20 cellular contexts compared by ENCODE assay signal in the genomic region with DNA sequence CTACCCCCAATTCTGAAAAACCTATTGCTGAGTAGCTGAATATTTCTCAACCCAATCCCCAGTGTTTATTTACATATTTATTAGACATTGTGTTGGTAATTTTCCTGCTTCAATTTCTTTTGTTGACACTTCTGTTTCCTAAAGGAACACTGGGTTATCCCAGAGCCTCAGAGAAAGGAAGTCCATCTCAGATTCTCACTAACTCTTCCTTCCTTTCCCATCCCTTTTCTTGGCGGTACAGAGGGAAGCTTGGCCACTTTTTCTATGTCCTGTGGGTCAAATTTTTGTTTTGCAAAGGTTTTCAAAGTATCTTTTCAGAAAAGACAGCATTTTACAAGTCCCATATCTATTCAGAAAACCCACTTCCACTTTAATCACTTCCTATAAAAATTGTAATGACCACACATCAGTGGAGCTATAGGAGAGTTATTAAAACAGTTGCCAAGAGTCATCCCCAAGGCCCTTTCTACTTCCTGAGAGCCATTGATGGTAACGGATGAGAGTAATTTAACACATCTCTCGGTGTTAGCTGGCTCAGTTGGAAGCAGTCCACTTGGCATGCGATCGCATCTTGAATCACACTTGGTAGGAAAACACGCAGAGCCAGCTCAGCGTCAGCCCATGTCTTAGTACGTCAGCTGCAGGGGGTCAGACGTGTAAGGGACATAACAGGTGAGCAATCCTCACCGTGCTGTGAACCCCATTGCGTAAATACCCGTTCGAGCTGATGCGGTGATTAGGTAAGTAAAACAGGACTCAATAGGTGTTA.
DNase-seq lines count a peak whose midpoint lies in the region; ATAC-seq and TF ChIP-seq lines count a peak whose summit lies in the region.
"Had no signal": no experiment of that assay in that cellular context is flagged by ENCODE, and none has a peak within 500 bp of the region (broad histone marks: within the 10 kb centered on the region; RNA-seq: fewer than 3 reads in every experiment).

No MANE protein-coding gene starts in this region.

- peak overlapping the region; percentile 36 for H3K27ac Mint-ChIP-seq in MCF 10A (ENCODE audit: low read depth, unreplicated experiment)
- H3K27ac Mint-ChIP-seq in endothelial cell (ENCODE audit: unreplicated experiment), result peak overlapping the region; percentile 39
- H3K27ac Mint-ChIP-seq: B cell, CD14-positive monocyte, H9, HFFc6 had no signal

- H3K9me3 ChIP-seq in breast epithelium (no peaks in the 10 kb centered on the region), tibial nerve (peaks cover 0 to 3% (median 0%) of the 10 kb centered on the region in 4 donors)
- H3K9me3 ChIP-seq: SJSA1 had no signal

- H3K4me1 Mint-ChIP-seq in MCF 10A (ENCODE audit: insufficient read depth, unreplicated experiment), result peaks cover 40% of the 10 kb centered on the region
- H3K4me1 Mint-ChIP-seq in endothelial cell (ENCODE audit: unreplicated experiment), result peaks cover 48% of the 10 kb centered on the region
- H3K4me1 Mint-ChIP-seq: B cell, CD14-positive monocyte had no signal

- DNase-seq in MCF 10A (ENCODE audit: unreplicated experiment), result peak; percentile 98
- DNase-seq in breast epithelium (ENCODE audit: low spot score in 2 of 2), result no peak
- peak; percentile 44 for DNase-seq in RWPE1 (ENCODE audit: low spot score)
- no peak for DNase-seq in endothelial cell (ENCODE audit: low spot score)
- peak; percentile 12 to 40 for DNase-seq in tibial nerve (ENCODE audit: low spot score in 2 of 2)
- no peak for DNase-seq in KG1 (lab: John Stamatoyannopoulos, UW)
- DNase-seq: H9; HFFc6; NCI-H1417 treated with DMSO at 0.1 percent for 48 hours; NCI-H187; NCI-H510A; NK-92 treated with Interleukin-12 subunit alpha and Interleukin-12 subunit beta, amount 100 ng/mL, for 24 hours had no signal

- H3K4me3 ChIP-seq in breast epithelium (no peak overlapping the region), tibial nerve (no peak overlapping the region)
- H3K4me3 ChIP-seq: K562, SJSA1 had no signal

- POLR2A ChIA-PET in MCF 10A (lab: Yijun Ruan, JAX), result interaction anchor here (0.7 to 3.1 kb wide), 8 partner anchors 9 to 293 kb away, joined by 3 to 17 read pairs (median 3); a partner anchor contains a TSS
- POLR2A ChIA-PET in RWPE1 (lab: Yijun Ruan, JAX; ENCODE audit: low non-redundant PET), result no interaction called here

- TF ChIP-seq CTCF in MCF 10A (IDR thresholded peaks at IDR 0.05; ENCODE audit: unreplicated experiment) (no peak), breast epithelium (IDR thresholded peaks at IDR 0.05) (no peak), RWPE1 (conservative IDR thresholded peaks at IDR 0.05; ENCODE audit: low read depth) (no peak), endothelial cell (IDR thresholded peaks at IDR 0.05; ENCODE audit: unreplicated experiment) (no peak), tibial nerve (IDR thresholded peaks at IDR 0.05) (no peak)

- TF ChIP-seq POLR2A in breast epithelium (IDR thresholded peaks at IDR 0.05) (no peak), tibial nerve (IDR thresholded peaks at IDR 0.05) (no peak)

- no peaks in the 10 kb centered on the region for H3K36me3 ChIP-seq in breast epithelium
- H3K36me3 ChIP-seq in tibial nerve, result no peaks in the 10 kb centered on the region
- H3K36me3 ChIP-seq: SJSA1 had no signal

- BruUV-seq in MCF 10A (replicated peaks; lab: Mats Ljungman, UMichigan), result no TSS peak

- H3K9me3 Mint-ChIP-seq in MCF 10A (ENCODE audit: unreplicated experiment) (no peaks in the 10 kb centered on the region), endothelial cell (ENCODE audit: unreplicated experiment) (peaks cover 4% of the 10 kb centered on the region)

- ATAC-seq in GM21526 (IDR thresholded peaks at IDR 0.05; ENCODE audit: low FRiP score, unreplicated experiment) (no peak), HG02759 (IDR thresholded peaks at IDR 0.05; ENCODE audit: unreplicated experiment) (no peak)
- ATAC-seq: HepG2, K562, Right ventricle myocardium inferior had no signal

- intact Hi-C loops in MCF 10A (cut with micrococcal nuclease) (loop anchor here (2.0 kb wide), 1 partner anchor 154 kb away; no protein-coding TSS in a partner anchor), breast epithelium (cut with DNase I; ENCODE audit: low total_unique reads) (no loop called here)

- H3K27ac ChIP-seq in breast epithelium, result no peak overlapping the region
- no peak overlapping the region for H3K27ac ChIP-seq in RWPE1
- no peak overlapping the region for H3K27ac ChIP-seq in tibial nerve
- H3K27ac ChIP-seq: SJSA1 had no signal

- H3K4me1 ChIP-seq in breast epithelium, result no peaks in the 10 kb centered on the region
- no peaks in the 10 kb centered on the region for H3K4me1 ChIP-seq in tibial nerve
- H3K4me1 ChIP-seq: SJSA1 had no signal

- CTCF ChIA-PET in MCF 10A (lab: Yijun Ruan, JAX) (interaction anchor here (0.5 to 1.0 kb wide), 6 partner anchors 18 to 357 kb away, joined by 3 to 5 read pairs (median 3); no protein-coding TSS in a partner anchor), RWPE1 (lab: Yijun Ruan, JAX) (interaction anchor here (0.9 kb wide), 1 partner anchor 737 kb away, joined by 3 read pairs; no protein-coding TSS in a partner anchor)

- H3K36me3 Mint-ChIP-seq in MCF 10A (ENCODE audit: insufficient read depth, unreplicated experiment) (no peaks in the 10 kb centered on the region), endothelial cell (ENCODE audit: low read depth, unreplicated experiment) (peaks cover 4% of the 10 kb centered on the region)
- H3K36me3 Mint-ChIP-seq: CD14-positive monocyte had no signal

- H3K4me3 Mint-ChIP-seq in MCF 10A (ENCODE audit: unreplicated experiment) (no peak overlapping the region), endothelial cell (ENCODE audit: unreplicated experiment) (no peak overlapping the region)
- H3K4me3 Mint-ChIP-seq: B cell, CD14-positive monocyte, H9, HFFc6 had no signal

- no peaks in the 10 kb centered on the region for H3K27me3 Mint-ChIP-seq in MCF 10A (ENCODE audit: insufficient read depth, unreplicated experiment)
- H3K27me3 Mint-ChIP-seq in endothelial cell (ENCODE audit: unreplicated experiment), result peaks cover 1% of the 10 kb centered on the region
- H3K27me3 Mint-ChIP-seq: B cell had no signal

- 61 to 66% methylated on average over 14 of the region's 14 CpGs for WGBS in tibial nerve, 2 donors

- no peak for TF ChIP-seq EP300 in tibial nerve (IDR thresholded peaks at IDR 0.05)

- H3K27me3 ChIP-seq in breast epithelium, result no peaks in the 10 kb centered on the region
- H3K27me3 ChIP-seq in tibial nerve, result no peaks in the 10 kb centered on the region
- H3K27me3 ChIP-seq: SJSA1 had no signal

Comparison
In these comparisons a context has a peak if more than half of its experiments do, and no peak if none do; other contexts are left out.
1. DNase-seq: peak in MCF 10A (single experiment), RWPE1 (single experiment) and tibial nerve (2 of 2); none in breast epithelium (0 of 2), endothelial cell (single experiment) and KG1 (single experiment).